Comparison of ENCODE assay signal across 1 cellular context in the genomic region with DNA sequence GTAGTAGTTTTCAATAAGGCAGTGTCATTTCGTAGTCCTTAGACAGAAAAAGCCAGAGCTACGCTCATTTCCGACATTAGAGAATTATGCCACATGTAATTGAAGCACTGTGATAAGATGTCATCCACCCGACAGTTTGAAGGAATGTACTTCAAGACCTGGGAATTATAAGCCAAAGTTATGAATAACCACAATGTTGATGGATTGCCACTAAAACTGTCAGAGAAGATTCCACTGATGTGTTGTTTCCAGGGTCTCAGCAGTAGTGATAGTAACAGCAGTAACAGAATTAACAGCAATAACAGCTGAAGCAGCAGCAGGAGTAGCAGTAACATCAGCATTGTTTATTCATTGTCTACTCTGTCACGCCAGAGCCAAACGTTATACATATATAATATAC.
TF ChIP-seq lines count a peak whose summit lies in the region.

No MANE protein-coding gene starts in this region.

TF ChIP-seq in HEK293, 187 proteins besides CTCF, POLR2A, EP300 and RAD21 (continued from another document):
- TF ChIP-seq, protein P1, sequence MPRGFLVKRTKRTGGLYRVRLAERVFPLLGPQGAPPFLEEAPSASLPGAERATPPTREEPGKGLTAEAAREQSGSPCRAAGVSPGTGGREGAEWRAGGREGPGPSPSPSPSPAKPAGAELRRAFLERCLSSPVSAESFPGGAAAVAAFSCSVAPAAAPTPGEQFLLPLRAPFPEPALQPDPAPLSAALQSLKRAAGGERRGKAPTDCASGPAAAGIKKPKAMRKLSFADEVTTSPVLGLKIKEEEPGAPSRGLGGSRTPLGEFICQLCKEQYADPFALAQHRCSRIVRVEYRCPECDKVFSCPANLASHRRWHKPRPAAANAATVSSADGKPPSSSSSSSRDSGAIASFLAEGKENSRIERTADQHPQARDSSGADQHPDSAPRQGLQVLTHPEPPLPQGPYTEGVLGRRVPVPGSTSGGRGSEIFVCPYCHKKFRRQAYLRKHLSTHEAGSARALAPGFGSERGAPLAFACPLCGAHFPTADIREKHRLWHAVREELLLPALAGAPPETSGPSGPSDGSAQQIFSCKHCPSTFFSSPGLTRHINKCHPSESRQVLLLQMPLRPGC (tag by site-specific recombination; IDR thresholded peaks at IDR 0.05), result peak; percentile 51; the same call in 1 of the 2 replicates
- TF ChIP-seq FEZF1 (tag by site-specific recombination; IDR thresholded peaks at IDR 0.05), result peak; percentile 68
- TF ChIP-seq ZNF394 (tag by site-specific recombination; IDR thresholded peaks at IDR 0.05; ENCODE audit: borderline replicate concordance), result peak; percentile 42; the same call in 1 of the 2 replicates
- TF ChIP-seq ZNF366 (tag by site-specific recombination; conservative IDR thresholded peaks at IDR 0.05), result no peak
- no peak for TF ChIP-seq ZNF544 (tag by site-specific recombination; IDR thresholded peaks at IDR 0.05)
- peak; percentile 49; the same call in 1 of the 2 replicates for TF ChIP-seq SP7 (tag by site-specific recombination; IDR thresholded peaks at IDR 0.05)
- TF ChIP-seq ZNF24 (tag by site-specific recombination; IDR thresholded peaks at IDR 0.05), result no peak
- no peak for TF ChIP-seq ZNF521 (tag by site-specific recombination; IDR thresholded peaks at IDR 0.05)
- no peak for TF ChIP-seq ZNF146 (tag by site-specific recombination; IDR thresholded peaks at IDR 0.05)
- no peak for TF ChIP-seq ZNF169 (tag by site-specific recombination; IDR thresholded peaks at IDR 0.05)
- peak; percentile 90 for TF ChIP-seq OSR2 (tag by site-specific recombination; IDR thresholded peaks at IDR 0.05)
- TF ChIP-seq ZNF248 (tag by site-specific recombination; IDR thresholded peaks at IDR 0.05), result no peak
- TF ChIP-seq ZNF510 (tag by site-specific recombination; IDR thresholded peaks at IDR 0.05; ENCODE audit: insufficient replicate concordance), result no peak
- TF ChIP-seq, protein P2, sequence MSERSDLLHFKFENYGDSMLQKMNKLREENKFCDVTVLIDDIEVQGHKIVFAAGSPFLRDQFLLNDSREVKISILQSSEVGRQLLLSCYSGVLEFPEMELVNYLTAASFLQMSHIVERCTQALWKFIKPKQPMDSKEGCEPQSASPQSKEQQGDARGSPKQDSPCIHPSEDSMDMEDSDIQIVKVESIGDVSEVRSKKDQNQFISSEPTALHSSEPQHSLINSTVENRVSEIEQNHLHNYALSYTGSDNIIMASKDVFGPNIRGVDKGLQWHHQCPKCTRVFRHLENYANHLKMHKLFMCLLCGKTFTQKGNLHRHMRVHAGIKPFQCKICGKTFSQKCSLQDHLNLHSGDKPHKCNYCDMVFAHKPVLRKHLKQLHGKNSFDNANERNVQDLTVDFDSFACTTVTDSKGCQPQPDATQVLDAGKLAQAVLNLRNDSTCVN (tag by site-specific recombination; optimal IDR thresholded peaks at IDR 0.05), result no peak
- TF ChIP-seq ZNF626 (tag by site-specific recombination; IDR thresholded peaks at IDR 0.05), result no peak
- TF ChIP-seq ZNF837 (tag by site-specific recombination; IDR thresholded peaks at IDR 0.05), result no peak
- TF ChIP-seq ZNF184 (tag by site-specific recombination; IDR thresholded peaks at IDR 0.05), result no peak
- TF ChIP-seq SCRT1 (tag by site-specific recombination; IDR thresholded peaks at IDR 0.05; ENCODE audit: borderline replicate concordance), result no peak
- peak; percentile 22; the same call in 1 of the 2 replicates for TF ChIP-seq ZNF629 (tag by site-specific recombination; IDR thresholded peaks at IDR 0.05)
- no peak for TF ChIP-seq ZSCAN23 (tag by site-specific recombination; IDR thresholded peaks at IDR 0.05)
- TF ChIP-seq BCL11A (tag by site-specific recombination; IDR thresholded peaks at IDR 0.05; ENCODE audit: low read depth), result no peak
- TF ChIP-seq ZNF175 (tag by site-specific recombination; IDR thresholded peaks at IDR 0.05), result no peak
- TF ChIP-seq KLF16 (tag by site-specific recombination; IDR thresholded peaks at IDR 0.05), result no peak
- no peak for TF ChIP-seq YY1 (tag by site-specific recombination; IDR thresholded peaks at IDR 0.05)
- TF ChIP-seq MYNN (tag by site-specific recombination; IDR thresholded peaks at IDR 0.05; ENCODE audit: borderline replicate concordance), result no peak
- TF ChIP-seq ZNF701 (tag by site-specific recombination; IDR thresholded peaks at IDR 0.05), result no peak
- no peak for TF ChIP-seq ZNF624 (tag by site-specific recombination; IDR thresholded peaks at IDR 0.05)
- TF ChIP-seq, protein P3, sequence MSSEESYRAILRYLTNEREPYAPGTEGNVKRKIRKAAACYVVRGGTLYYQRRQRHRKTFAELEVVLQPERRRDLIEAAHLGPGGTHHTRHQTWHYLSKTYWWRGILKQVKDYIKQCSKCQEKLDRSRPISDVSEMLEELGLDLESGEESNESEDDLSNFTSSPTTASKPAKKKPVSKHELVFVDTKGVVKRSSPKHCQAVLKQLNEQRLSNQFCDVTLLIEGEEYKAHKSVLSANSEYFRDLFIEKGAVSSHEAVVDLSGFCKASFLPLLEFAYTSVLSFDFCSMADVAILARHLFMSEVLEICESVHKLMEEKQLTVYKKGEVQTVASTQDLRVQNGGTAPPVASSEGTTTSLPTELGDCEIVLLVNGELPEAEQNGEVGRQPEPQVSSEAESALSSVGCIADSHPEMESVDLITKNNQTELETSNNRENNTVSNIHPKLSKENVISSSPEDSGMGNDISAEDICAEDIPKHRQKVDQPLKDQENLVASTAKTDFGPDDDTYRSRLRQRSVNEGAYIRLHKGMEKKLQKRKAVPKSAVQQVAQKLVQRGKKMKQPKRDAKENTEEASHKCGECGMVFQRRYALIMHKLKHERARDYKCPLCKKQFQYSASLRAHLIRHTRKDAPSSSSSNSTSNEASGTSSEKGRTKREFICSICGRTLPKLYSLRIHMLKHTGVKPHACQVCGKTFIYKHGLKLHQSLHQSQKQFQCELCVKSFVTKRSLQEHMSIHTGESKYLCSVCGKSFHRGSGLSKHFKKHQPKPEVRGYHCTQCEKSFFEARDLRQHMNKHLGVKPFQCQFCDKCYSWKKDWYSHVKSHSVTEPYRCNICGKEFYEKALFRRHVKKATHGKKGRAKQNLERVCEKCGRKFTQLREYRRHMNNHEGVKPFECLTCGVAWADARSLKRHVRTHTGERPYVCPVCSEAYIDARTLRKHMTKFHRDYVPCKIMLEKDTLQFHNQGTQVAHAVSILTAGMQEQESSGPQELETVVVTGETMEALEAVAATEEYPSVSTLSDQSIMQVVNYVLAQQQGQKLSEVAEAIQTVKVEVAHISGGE (tag by site-specific recombination; conservative IDR thresholded peaks at IDR 0.05; ENCODE audit: low read depth), result no peak
- no peak for TF ChIP-seq ZBTB7A (tag by site-specific recombination; IDR thresholded peaks at IDR 0.05; ENCODE audit: low read depth)
- TF ChIP-seq, protein P4, sequence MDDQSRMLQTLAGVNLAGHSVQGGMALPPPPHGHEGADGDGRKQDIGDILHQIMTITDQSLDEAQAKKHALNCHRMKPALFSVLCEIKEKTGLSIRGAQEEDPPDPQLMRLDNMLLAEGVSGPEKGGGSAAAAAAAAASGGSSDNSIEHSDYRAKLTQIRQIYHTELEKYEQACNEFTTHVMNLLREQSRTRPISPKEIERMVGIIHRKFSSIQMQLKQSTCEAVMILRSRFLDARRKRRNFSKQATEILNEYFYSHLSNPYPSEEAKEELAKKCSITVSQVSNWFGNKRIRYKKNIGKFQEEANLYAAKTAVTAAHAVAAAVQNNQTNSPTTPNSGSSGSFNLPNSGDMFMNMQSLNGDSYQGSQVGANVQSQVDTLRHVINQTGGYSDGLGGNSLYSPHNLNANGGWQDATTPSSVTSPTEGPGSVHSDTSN (CRISPR knock-in tag; IDR thresholded peaks at IDR 0.05), result no peak
- TF ChIP-seq ZNF529 (tag by site-specific recombination; IDR thresholded peaks at IDR 0.05; ENCODE audit: insufficient replicate concordance), result no peak
